ENCODE assay signal across 1 cellular context in the genomic region with DNA sequence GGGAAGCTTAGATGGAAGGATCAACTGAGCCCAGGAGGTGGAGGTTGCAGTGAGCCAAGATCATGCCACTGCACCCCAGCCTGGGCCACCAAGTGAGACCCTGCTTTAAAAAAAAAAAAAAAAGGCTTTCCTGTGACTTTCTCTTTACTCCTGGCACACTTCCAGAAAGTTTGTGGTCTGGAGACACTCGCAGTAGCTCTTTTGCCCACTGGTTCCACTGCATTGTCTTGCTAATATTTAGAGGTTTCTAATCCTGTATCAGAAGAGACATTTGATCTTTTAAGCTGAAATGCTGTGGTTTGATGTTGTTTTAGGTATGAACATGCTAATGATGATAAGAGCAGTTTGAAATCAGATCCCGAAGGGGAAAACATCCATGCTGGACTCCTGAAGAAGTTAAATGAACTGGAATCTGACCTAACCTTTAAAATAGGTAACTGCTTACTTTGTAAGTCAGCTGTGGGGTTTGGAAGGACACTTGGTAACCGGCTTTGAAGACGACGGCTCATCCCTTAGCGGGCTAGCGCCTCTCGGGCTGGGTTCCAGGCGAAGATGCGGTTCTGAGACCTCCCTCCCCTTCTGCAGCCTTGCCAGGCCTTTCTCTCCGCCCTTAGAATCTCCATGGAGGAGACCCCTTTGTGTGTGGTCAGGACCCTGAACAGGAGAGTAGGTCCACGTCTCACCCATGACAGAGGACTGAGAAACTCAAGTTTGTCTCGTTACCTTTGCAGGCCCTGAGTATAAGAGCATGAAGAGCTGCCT.
TF ChIP-seq lines count a peak whose summit lies in the region.

No MANE protein-coding gene starts in this region.

TF ChIP-seq in SK-N-SH treated with all-trans-retinoic acid at 6 μM for 48 hours, 23 proteins besides CTCF, POLR2A, EP300 and RAD21 (continued from another document):
- TF ChIP-seq, protein P1, sequence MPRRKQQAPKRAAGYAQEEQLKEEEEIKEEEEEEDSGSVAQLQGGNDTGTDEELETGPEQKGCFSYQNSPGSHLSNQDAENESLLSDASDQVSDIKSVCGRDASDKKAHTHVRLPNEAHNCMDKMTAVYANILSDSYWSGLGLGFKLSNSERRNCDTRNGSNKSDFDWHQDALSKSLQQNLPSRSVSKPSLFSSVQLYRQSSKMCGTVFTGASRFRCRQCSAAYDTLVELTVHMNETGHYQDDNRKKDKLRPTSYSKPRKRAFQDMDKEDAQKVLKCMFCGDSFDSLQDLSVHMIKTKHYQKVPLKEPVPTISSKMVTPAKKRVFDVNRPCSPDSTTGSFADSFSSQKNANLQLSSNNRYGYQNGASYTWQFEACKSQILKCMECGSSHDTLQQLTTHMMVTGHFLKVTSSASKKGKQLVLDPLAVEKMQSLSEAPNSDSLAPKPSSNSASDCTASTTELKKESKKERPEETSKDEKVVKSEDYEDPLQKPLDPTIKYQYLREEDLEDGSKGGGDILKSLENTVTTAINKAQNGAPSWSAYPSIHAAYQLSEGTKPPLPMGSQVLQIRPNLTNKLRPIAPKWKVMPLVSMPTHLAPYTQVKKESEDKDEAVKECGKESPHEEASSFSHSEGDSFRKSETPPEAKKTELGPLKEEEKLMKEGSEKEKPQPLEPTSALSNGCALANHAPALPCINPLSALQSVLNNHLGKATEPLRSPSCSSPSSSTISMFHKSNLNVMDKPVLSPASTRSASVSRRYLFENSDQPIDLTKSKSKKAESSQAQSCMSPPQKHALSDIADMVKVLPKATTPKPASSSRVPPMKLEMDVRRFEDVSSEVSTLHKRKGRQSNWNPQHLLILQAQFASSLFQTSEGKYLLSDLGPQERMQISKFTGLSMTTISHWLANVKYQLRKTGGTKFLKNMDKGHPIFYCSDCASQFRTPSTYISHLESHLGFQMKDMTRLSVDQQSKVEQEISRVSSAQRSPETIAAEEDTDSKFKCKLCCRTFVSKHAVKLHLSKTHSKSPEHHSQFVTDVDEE (CRISPR knock-in tag; IDR thresholded peaks at IDR 0.05), result no peak
- TF ChIP-seq OSR1 (CRISPR knock-in tag; IDR thresholded peaks at IDR 0.05) (no peak), GLIS3 (CRISPR knock-in tag; IDR thresholded peaks at IDR 0.05) (no peak), ZNF70 (CRISPR knock-in tag; IDR thresholded peaks at IDR 0.05) (no peak), ZFP3 (CRISPR knock-in tag; IDR thresholded peaks at IDR 0.05) (no peak), ISL1 (CRISPR knock-in tag; IDR thresholded peaks at IDR 0.05) (no peak), ZC3H10 (CRISPR knock-in tag; IDR thresholded peaks at IDR 0.05) (no peak), BACH2 (CRISPR knock-in tag; IDR thresholded peaks at IDR 0.05; ENCODE audit: borderline replicate concordance) (no peak), ARNTL (CRISPR knock-in tag; IDR thresholded peaks at IDR 0.05; ENCODE audit: borderline replicate concordance, low read depth) (no peak), SNAI2 (CRISPR knock-in tag; IDR thresholded peaks at IDR 0.05) (no peak), ZNF8 (CRISPR knock-in tag; IDR thresholded peaks at IDR 0.05) (no peak), PPARA (CRISPR knock-in tag; IDR thresholded peaks at IDR 0.05; ENCODE audit: borderline replicate concordance) (no peak), TOX (CRISPR knock-in tag; IDR thresholded peaks at IDR 0.05; ENCODE audit: borderline replicate concordance) (no peak)
- TF ChIP-seq, protein P2, sequence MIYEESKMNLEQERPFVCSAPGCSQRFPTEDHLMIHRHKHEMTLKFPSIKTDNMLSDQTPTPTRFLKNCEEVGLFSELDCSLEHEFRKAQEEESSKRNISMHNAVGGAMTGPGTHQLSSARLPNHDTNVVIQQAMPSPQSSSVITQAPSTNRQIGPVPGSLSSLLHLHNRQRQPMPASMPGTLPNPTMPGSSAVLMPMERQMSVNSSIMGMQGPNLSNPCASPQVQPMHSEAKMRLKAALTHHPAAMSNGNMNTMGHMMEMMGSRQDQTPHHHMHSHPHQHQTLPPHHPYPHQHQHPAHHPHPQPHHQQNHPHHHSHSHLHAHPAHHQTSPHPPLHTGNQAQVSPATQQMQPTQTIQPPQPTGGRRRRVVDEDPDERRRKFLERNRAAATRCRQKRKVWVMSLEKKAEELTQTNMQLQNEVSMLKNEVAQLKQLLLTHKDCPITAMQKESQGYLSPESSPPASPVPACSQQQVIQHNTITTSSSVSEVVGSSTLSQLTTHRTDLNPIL (CRISPR knock-in tag; IDR thresholded peaks at IDR 0.05; ENCODE audit: low read depth), result no peak
- TF ChIP-seq, protein P3, sequence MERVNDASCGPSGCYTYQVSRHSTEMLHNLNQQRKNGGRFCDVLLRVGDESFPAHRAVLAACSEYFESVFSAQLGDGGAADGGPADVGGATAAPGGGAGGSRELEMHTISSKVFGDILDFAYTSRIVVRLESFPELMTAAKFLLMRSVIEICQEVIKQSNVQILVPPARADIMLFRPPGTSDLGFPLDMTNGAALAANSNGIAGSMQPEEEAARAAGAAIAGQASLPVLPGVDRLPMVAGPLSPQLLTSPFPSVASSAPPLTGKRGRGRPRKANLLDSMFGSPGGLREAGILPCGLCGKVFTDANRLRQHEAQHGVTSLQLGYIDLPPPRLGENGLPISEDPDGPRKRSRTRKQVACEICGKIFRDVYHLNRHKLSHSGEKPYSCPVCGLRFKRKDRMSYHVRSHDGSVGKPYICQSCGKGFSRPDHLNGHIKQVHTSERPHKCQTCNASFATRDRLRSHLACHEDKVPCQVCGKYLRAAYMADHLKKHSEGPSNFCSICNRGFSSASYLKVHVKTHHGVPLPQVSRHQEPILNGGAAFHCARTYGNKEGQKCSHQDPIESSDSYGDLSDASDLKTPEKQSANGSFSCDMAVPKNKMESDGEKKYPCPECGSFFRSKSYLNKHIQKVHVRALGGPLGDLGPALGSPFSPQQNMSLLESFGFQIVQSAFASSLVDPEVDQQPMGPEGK (CRISPR knock-in tag; IDR thresholded peaks at IDR 0.05; ENCODE audit: borderline replicate concordance), result no peak
- TF ChIP-seq, protein P4, sequence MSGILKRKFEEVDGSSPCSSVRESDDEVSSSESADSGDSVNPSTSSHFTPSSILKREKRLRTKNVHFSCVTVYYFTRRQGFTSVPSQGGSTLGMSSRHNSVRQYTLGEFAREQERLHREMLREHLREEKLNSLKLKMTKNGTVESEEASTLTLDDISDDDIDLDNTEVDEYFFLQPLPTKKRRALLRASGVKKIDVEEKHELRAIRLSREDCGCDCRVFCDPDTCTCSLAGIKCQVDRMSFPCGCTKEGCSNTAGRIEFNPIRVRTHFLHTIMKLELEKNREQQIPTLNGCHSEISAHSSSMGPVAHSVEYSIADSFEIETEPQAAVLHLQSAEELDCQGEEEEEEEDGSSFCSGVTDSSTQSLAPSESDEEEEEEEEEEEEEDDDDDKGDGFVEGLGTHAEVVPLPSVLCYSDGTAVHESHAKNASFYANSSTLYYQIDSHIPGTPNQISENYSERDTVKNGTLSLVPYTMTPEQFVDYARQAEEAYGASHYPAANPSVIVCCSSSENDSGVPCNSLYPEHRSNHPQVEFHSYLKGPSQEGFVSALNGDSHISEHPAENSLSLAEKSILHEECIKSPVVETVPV (CRISPR knock-in tag; IDR thresholded peaks at IDR 0.05), result no peak
